Comparison of ENCODE assay signal across 1 cellular context in genomic region chr15:62085740-62086139, GRCh38.
A peak's percentile ranks its signal among the peaks of the same experiment; 100 is the strongest.
TF ChIP-seq lines count a peak whose summit lies in the region.

No MANE protein-coding gene starts in this region.

TF ChIP-seq in K562, 482 proteins besides CTCF, POLR2A, EP300 and RAD21:
- TF ChIP-seq CHD2 (IDR thresholded peaks at IDR 0.05; ENCODE audit: low read depth, low read length): no peak
- TF ChIP-seq, protein P1, sequence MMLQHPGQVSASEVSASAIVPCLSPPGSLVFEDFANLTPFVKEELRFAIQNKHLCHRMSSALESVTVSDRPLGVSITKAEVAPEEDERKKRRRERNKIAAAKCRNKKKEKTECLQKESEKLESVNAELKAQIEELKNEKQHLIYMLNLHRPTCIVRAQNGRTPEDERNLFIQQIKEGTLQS (IDR thresholded peaks at IDR 0.05): peak; percentile 59; the same call in 1 of the 2 replicates
- TF ChIP-seq, protein P1 (CRISPR knock-in tag; conservative IDR thresholded peaks at IDR 0.05): no peak
- TF ChIP-seq RBFOX2 (IDR thresholded peaks at IDR 0.05; ENCODE audit: low read depth, low read length): no peak
- TF ChIP-seq, protein P2, sequence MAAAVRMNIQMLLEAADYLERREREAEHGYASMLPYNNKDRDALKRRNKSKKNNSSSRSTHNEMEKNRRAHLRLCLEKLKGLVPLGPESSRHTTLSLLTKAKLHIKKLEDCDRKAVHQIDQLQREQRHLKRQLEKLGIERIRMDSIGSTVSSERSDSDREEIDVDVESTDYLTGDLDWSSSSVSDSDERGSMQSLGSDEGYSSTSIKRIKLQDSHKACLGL (CRISPR knock-in tag; IDR thresholded peaks at IDR 0.05; ENCODE audit: borderline replicate concordance, poor library complexity, severe bottlenecking): no peak
- TF ChIP-seq GABPA (tag; conservative IDR thresholded peaks at IDR 0.05; ENCODE audit: low read depth): 0 out of 2 replicates have a peak, but pooled peaks have one; percentile 22
- TF ChIP-seq ZNF778 (CRISPR knock-in tag; IDR thresholded peaks at IDR 0.05): no peak
- TF ChIP-seq PML (IDR thresholded peaks at IDR 0.05; ENCODE audit: low read length): no peak
- peak; percentile 42 to 49; a peak in 2 of 4 replicates for TF ChIP-seq TRIM24 (IDR thresholded peaks at IDR 0.05)
- TF ChIP-seq CEBPG (CRISPR knock-in tag; IDR thresholded peaks at IDR 0.05): no peak
- peak in 1 of 2 experiments; percentile 73; a peak in 2 of 4 replicates for TF ChIP-seq CEBPG (tag; conservative IDR thresholded peaks at IDR 0.05 in 1 of 2, IDR thresholded peaks at IDR 0.05 in 1 of 2)
- TF ChIP-seq ATF4 (CRISPR knock-in tag; IDR thresholded peaks at IDR 0.05): 0 out of 2 replicates have a peak, but pooled peaks have one; percentile 21
- no peak for TF ChIP-seq HMGN3 (IDR thresholded peaks at IDR 0.05; ENCODE audit: borderline replicate concordance, extremely low read depth, insufficient read length, low read depth, low read length)
